16 cellular contexts compared by ENCODE assay signal in genomic region chr1:200974711-200975110, GRCh38. TPM values are rescaled to one million over a fixed set of nuclear protein-coding genes. Genes with fewer than 3 reads are reported as not detected.
DNase-seq lines count a peak whose midpoint lies in the region; ATAC-seq and TF ChIP-seq lines count a peak whose summit lies in the region.
"Had no signal": no experiment of that assay in that cellular context is flagged by ENCODE, and none has a peak within 500 bp of the region (broad histone marks: within the 10 kb centered on the region; RNA-seq: fewer than 3 reads in every experiment).

No MANE protein-coding gene starts in this region.

- no peak overlapping the region for H3K4ac ChIP-seq in neuronal stem cell (ENCODE audit: low read length)

- H3K27me3 Mint-ChIP-seq in activated naive CD4-positive, alpha-beta T cell treated with anti-CD3 and anti-CD28 coated beads, Interleukin-2, amount 10 ng/mL, durations not matched to agents 7 days and 5 days, result no peaks in the 10 kb centered on the region
- no peaks in the 10 kb centered on the region for H3K27me3 Mint-ChIP-seq in activated naive CD4-positive, alpha-beta T cell treated with anti-CD3 and anti-CD28 coated beads for 36 hours (ENCODE audit: low read depth)
- H3K27me3 Mint-ChIP-seq in activated CD4-positive, alpha-beta T cell treated with anti-CD3 and anti-CD28 coated beads, Interleukin-2, amount 10 ng/mL, durations not matched to agents 7 days and 5 days, result no peaks in the 10 kb centered on the region
- H3K27me3 Mint-ChIP-seq: CD4-positive, alpha-beta T cell had no signal

- no peak overlapping the region for H3K4me3 Mint-ChIP-seq in activated naive CD4-positive, alpha-beta T cell treated with anti-CD3 and anti-CD28 coated beads, Interleukin-2, amount 10 ng/mL, durations not matched to agents 7 days and 5 days
- H3K4me3 Mint-ChIP-seq in activated naive CD4-positive, alpha-beta T cell treated with anti-CD3 and anti-CD28 coated beads for 36 hours, result no peak overlapping the region
- H3K4me3 Mint-ChIP-seq in activated CD4-positive, alpha-beta T cell treated with anti-CD3 and anti-CD28 coated beads, Interleukin-2, amount 10 ng/mL, durations not matched to agents 7 days and 5 days, result no peak overlapping the region
- H3K4me3 Mint-ChIP-seq: CD4-positive, alpha-beta T cell; HFFc6 had no signal

- BruUV-seq in PC-9 (replicated peaks; lab: Mats Ljungman, UMichigan), result no TSS peak

- H2AFZ ChIP-seq in neuronal stem cell (ENCODE audit: low read length) (no peak overlapping the region), PC-9 (no peak overlapping the region)

- TF ChIP-seq CTCF in transverse colon (IDR thresholded peaks at IDR 0.05) (no peak), PC-9 (conservative IDR thresholded peaks at IDR 0.05) (no peak)

- H3K27me3 ChIP-seq in neuronal stem cell (ENCODE audit: control insufficient read depth in 3 of 3, insufficient read depth in 3 of 3, low read depth in 1 of 3, low read length in 3 of 3), result no peaks in the 10 kb centered on the region
- H3K27me3 ChIP-seq in transverse colon, result no peaks in the 10 kb centered on the region
- no peaks in the 10 kb centered on the region for H3K27me3 ChIP-seq in PC-9 (ENCODE audit: insufficient read depth, low read depth)

- H3K9ac ChIP-seq in neuronal stem cell (ENCODE audit: low read depth, low read length, poor library complexity), result peak overlapping the region; percentile 54

- H3K27ac ChIP-seq in neuronal stem cell (replicated peaks; ENCODE audit: low read length), result no peak overlapping the region
- no peak overlapping the region for H3K27ac ChIP-seq in transverse colon
- no peak overlapping the region for H3K27ac ChIP-seq in PC-9

- WGBS in neuronal stem cell (ENCODE audit: extremely low coverage in 2 of 2, insufficient read length in 2 of 2, insufficient replicate concordance in 1 of 2), 2 donors, result no CpG with 5 or more reads among the region's 12 CpGs
- WGBS in transverse colon (ENCODE audit: low coverage in 1 of 2), 2 donors, result 60% methylated on average over 10 of the region's 12 CpGs; no CpG with 5 or more reads in 1 of the 2 donors

- H2BK15ac ChIP-seq in neuronal stem cell (ENCODE audit: low read length), result no peak overlapping the region

- H3K27ac Mint-ChIP-seq in activated naive CD4-positive, alpha-beta T cell treated with anti-CD3 and anti-CD28 coated beads, Interleukin-2, amount 10 ng/mL, durations not matched to agents 7 days and 5 days, result peak overlapping the region; percentile 19
- no peak overlapping the region for H3K27ac Mint-ChIP-seq in activated naive CD4-positive, alpha-beta T cell treated with anti-CD3 and anti-CD28 coated beads for 36 hours
- no peak overlapping the region for H3K27ac Mint-ChIP-seq in activated CD4-positive, alpha-beta T cell treated with anti-CD3 and anti-CD28 coated beads, Interleukin-2, amount 10 ng/mL, durations not matched to agents 7 days and 5 days
- H3K27ac Mint-ChIP-seq: HFFc6 had no signal

- peak overlapping the region; percentile 40 for H3K18ac ChIP-seq in neuronal stem cell (ENCODE audit: low read length)

- H4K91ac ChIP-seq in neuronal stem cell (ENCODE audit: low read depth, low read length, poor library complexity), result no peak overlapping the region

- POLR2A ChIA-PET in PC-9 (lab: Charles Lee; ENCODE audit: unreplicated experiment), result no interaction called here
- POLR2A ChIA-PET in activated CD4-positive, alpha-beta T cell treated with anti-CD3 and anti-CD28 coated beads, Interleukin-2, amount 10 ng/mL, durations not matched to agents 7 days and 5 days (lab: Charles Lee), result no interaction called here

- no peak overlapping the region for H3K4me2 ChIP-seq in neuronal stem cell (ENCODE audit: insufficient read depth, low read length, poor library complexity, severe bottlenecking)
- no peak overlapping the region for H3K4me2 ChIP-seq in PC-9

- H4K8ac ChIP-seq in neuronal stem cell (ENCODE audit: low read depth, low read length), result no peak overlapping the region

- peak; percentile 49 for ATAC-seq in left colon

- CTCF ChIA-PET in activated naive CD4-positive, alpha-beta T cell treated with anti-CD3 and anti-CD28 coated beads, Interleukin-2, amount 10 ng/mL, durations not matched to agents 7 days and 5 days (lab: Charles Lee), result interaction anchor here (1.2 to 2.6 kb wide), 3 partner anchors 65 to 68 kb away, joined by 4 to 9 read pairs (median 7); no protein-coding TSS in a partner anchor
- CTCF ChIA-PET in activated naive CD4-positive, alpha-beta T cell treated with anti-CD3 and anti-CD28 coated beads for 36 hours (lab: Charles Lee), result interaction anchor here (1.1 to 10.7 kb wide), 2 partner anchors 67 to 145 kb away, joined by 4 to 161 read pairs; no protein-coding TSS in a partner anchor
- CTCF ChIA-PET in PC-9 (lab: Charles Lee), result interaction anchor here (0.5 kb wide), 1 partner anchor 139 kb away, joined by 4 read pairs; no protein-coding TSS in a partner anchor
- CTCF ChIA-PET in activated CD4-positive, alpha-beta T cell treated with anti-CD3 and anti-CD28 coated beads, Interleukin-2, amount 10 ng/mL, durations not matched to agents 7 days and 5 days (lab: Charles Lee), result interaction anchor here (1.1 to 1.8 kb wide), 2 partner anchors 46 to 68 kb away, joined by 3 to 5 read pairs; no protein-coding TSS in a partner anchor

- H3K79me1 ChIP-seq in neuronal stem cell (ENCODE audit: low read depth, low read length), result no peaks in the 10 kb centered on the region

- H3K4me3 ChIP-seq in neuronal stem cell (ENCODE audit: low read length in 2 of 2), result no peak overlapping the region
- H3K4me3 ChIP-seq in transverse colon, result no peak overlapping the region
- no peak overlapping the region for H3K4me3 ChIP-seq in PC-9
- H3K4me3 ChIP-seq: HAP-1 had no signal

- H3K9me2 ChIP-seq in PC-9 (ENCODE audit: insufficient read depth), result no peaks in the 10 kb centered on the region

- H3K36me3 ChIP-seq in neuronal stem cell (replicated peaks in 1 of 2; ENCODE audit: control insufficient read depth in 2 of 2, insufficient read depth in 2 of 2, low read length in 2 of 2), result peaks cover 7 to 55% of the 10 kb centered on the region in 2 donors
- H3K36me3 ChIP-seq in transverse colon, result no peaks in the 10 kb centered on the region
- H3K36me3 ChIP-seq in PC-9 (ENCODE audit: low read depth), result no peaks in the 10 kb centered on the region
- H3K36me3 ChIP-seq: HAP-1 had no signal

- H3K4me1 Mint-ChIP-seq in activated naive CD4-positive, alpha-beta T cell treated with anti-CD3 and anti-CD28 coated beads, Interleukin-2, amount 10 ng/mL, durations not matched to agents 7 days and 5 days, result no peaks in the 10 kb centered on the region
- H3K4me1 Mint-ChIP-seq in activated naive CD4-positive, alpha-beta T cell treated with anti-CD3 and anti-CD28 coated beads for 36 hours (ENCODE audit: low read depth), result peaks cover 2% of the 10 kb centered on the region
- no peaks in the 10 kb centered on the region for H3K4me1 Mint-ChIP-seq in activated CD4-positive, alpha-beta T cell treated with anti-CD3 and anti-CD28 coated beads, Interleukin-2, amount 10 ng/mL, durations not matched to agents 7 days and 5 days

- no peak overlapping the region for H3K14ac ChIP-seq in neuronal stem cell (ENCODE audit: low read length)

- H3K9me3 ChIP-seq in neuronal stem cell (replicated peaks in 1 of 2; ENCODE audit: control insufficient read depth in 2 of 2, insufficient read depth in 1 of 2, low read depth in 1 of 2, low read length in 2 of 2), result peaks cover 0 to 3% of the 10 kb centered on the region in 2 donors
- no peaks in the 10 kb centered on the region for H3K9me3 ChIP-seq in transverse colon
- H3K9me3 ChIP-seq in PC-9 (ENCODE audit: insufficient read depth, low read depth), result no peaks in the 10 kb centered on the region

- no peak overlapping the region for H2AK5ac ChIP-seq in neuronal stem cell (ENCODE audit: low read depth, low read length)

- TF ChIP-seq POLR2A in transverse colon (IDR thresholded peaks at IDR 0.05), result no peak

- H2BK120ac ChIP-seq in neuronal stem cell (ENCODE audit: low read depth, low read length), result no peak overlapping the region

- no peaks in the 10 kb centered on the region for H4K20me1 ChIP-seq in PC-9 (ENCODE audit: insufficient read depth)

- intact Hi-C loops in activated naive CD4-positive, alpha-beta T cell treated with anti-CD3 and anti-CD28 coated beads for 36 hours (cut with micrococcal nuclease), result loop anchor here (5.0 kb wide), 1 partner anchor 352 kb away; the partner anchor contains the start of gene KIF14
- intact Hi-C loops in left colon (cut with DNase I, micrococcal nuclease) (loop anchor here (5.0 to 10.0 kb wide), 4 partner anchors 68 to 250 kb away; partner anchors contain the start of gene CACNA1S (in 1 of the 2)), transverse colon (cut with DNase I; ENCODE audit: low total_unique reads) (loop anchor here (5.0 to 10.0 kb wide), 2 partner anchors 138 to 250 kb away; partner anchors contain the start of gene CACNA1S), PC-9 (cut with micrococcal nuclease; ENCODE audit: unreplicated experiment) (loop anchor here (5.0 kb wide), 1 partner anchor 248 kb away; no protein-coding TSS in a partner anchor)

- no peaks in the 10 kb centered on the region for H3K9me3 Mint-ChIP-seq in activated naive CD4-positive, alpha-beta T cell treated with anti-CD3 and anti-CD28 coated beads, Interleukin-2, amount 10 ng/mL, durations not matched to agents 7 days and 5 days
- H3K9me3 Mint-ChIP-seq in activated naive CD4-positive, alpha-beta T cell treated with anti-CD3 and anti-CD28 coated beads for 36 hours, result no peaks in the 10 kb centered on the region
- H3K9me3 Mint-ChIP-seq in activated CD4-positive, alpha-beta T cell treated with anti-CD3 and anti-CD28 coated beads, Interleukin-2, amount 10 ng/mL, durations not matched to agents 7 days and 5 days, result no peaks in the 10 kb centered on the region
- H3K9me3 Mint-ChIP-seq: CD4-positive, alpha-beta T cell; HFFc6 had no signal

- H2BK5ac ChIP-seq in neuronal stem cell (ENCODE audit: low read length), result peak overlapping the region; percentile 71

- no peak overlapping the region for H2BK12ac ChIP-seq in neuronal stem cell (ENCODE audit: low read length)

- peaks cover 54% of the 10 kb centered on the region for H3K36me3 Mint-ChIP-seq in activated naive CD4-positive, alpha-beta T cell treated with anti-CD3 and anti-CD28 coated beads, Interleukin-2, amount 10 ng/mL, durations not matched to agents 7 days and 5 days
- H3K36me3 Mint-ChIP-seq in activated naive CD4-positive, alpha-beta T cell treated with anti-CD3 and anti-CD28 coated beads for 36 hours (ENCODE audit: low read depth), result peaks cover 32% of the 10 kb centered on the region
- H3K36me3 Mint-ChIP-seq in activated CD4-positive, alpha-beta T cell treated with anti-CD3 and anti-CD28 coated beads, Interleukin-2, amount 10 ng/mL, durations not matched to agents 7 days and 5 days (ENCODE audit: low read depth), result peaks cover 48% of the 10 kb centered on the region

- H3K23ac ChIP-seq in neuronal stem cell (ENCODE audit: low read depth, low read length, poor library complexity), result peak overlapping the region; percentile 83

- peaks cover 0 to 6% of the 10 kb centered on the region in 2 donors for H3K4me1 ChIP-seq in neuronal stem cell (ENCODE audit: control insufficient read depth in 2 of 2, insufficient read depth in 1 of 2, low read depth in 1 of 2, low read length in 2 of 2)
- H3K4me1 ChIP-seq in transverse colon, result peaks cover 3 to 22% (median 13%) of the 10 kb centered on the region in 4 donors
- peaks cover 24% of the 10 kb centered on the region for H3K4me1 ChIP-seq in PC-9 (replicated peaks; ENCODE audit: insufficient read depth)
- H3K4me1 ChIP-seq: HAP-1 had no signal

- H3K79me2 ChIP-seq in PC-9 (ENCODE audit: low read depth), result no peaks in the 10 kb centered on the region

- no peak for DNase-seq in activated naive CD4-positive, alpha-beta T cell treated with anti-CD3 and anti-CD28 coated beads, Interleukin-2, amount 10 ng/mL, durations not matched to agents 7 days and 5 days
- DNase-seq in activated naive CD4-positive, alpha-beta T cell treated with anti-CD3 and anti-CD28 coated beads for 36 hours, result no peak
- DNase-seq in left colon, result peak in 1 of 2 donors; percentile 31
- no peak for DNase-seq in neuronal stem cell (ENCODE audit: low spot score)
- DNase-seq in transverse colon, result peak; percentile 24
- no peak for DNase-seq in PC-9
- no peak for DNase-seq in activated CD4-positive, alpha-beta T cell treated with anti-CD3 and anti-CD28 coated beads, Interleukin-2, amount 50 U/mL, for 4 hours
- no peak for DNase-seq in activated CD4-positive, alpha-beta T cell treated with anti-CD3 and anti-CD28 coated beads, Interleukin-2, amount 10 ng/mL, durations not matched to agents 7 days and 5 days
- DNase-seq: 8988T; AML-193; C1 segment of cervical spinal cord; Calu3; CD4-positive, alpha-beta T cell; DMS 273 treated with DMSO at 0.1 percent for 48 hours; HFFc6 had no signal

- TF ChIP-seq EP300 in transverse colon (IDR thresholded peaks at IDR 0.05; ENCODE audit: low read depth), result no peak

- in situ Hi-C loops in transverse colon (cut with MboI; ENCODE audit: low pct_ligation_motif_present in 1 of 4, low pct_unique_long_range_greater_than_20kb in 1 of 4, low sequenced_read_pairs in 3 of 4), result loop anchor here in 3 of 4 donors (5.0 to 25.0 kb wide), 3 partner anchors 68 to 140 kb away; partner anchors contain the start of gene CACNA1S (in 2 of the 3)

- H3F3A ChIP-seq in PC-9 (ENCODE audit: insufficient read depth, low read depth), result no peaks in the 10 kb centered on the region

RNA-seq across cellular contexts. Expression of gene KIF21B, which starts 48.8 kb away (rescaled TPM):
- total RNA-seq in activated naive CD4-positive, alpha-beta T cell treated with anti-CD3 and anti-CD28 coated beads for 36 hours, result 10 to 100 TPM; 45.5 to 46.3 TPM
- 10 to 100 TPM in 1 of 2 donors, 1 to 10 TPM in 1; 5.5 to 11.0 TPM for total RNA-seq in left colon
- 8.0 TPM for polyA plus RNA-seq in neuronal stem cell (2013, experiment 1 of 2)
- polyA plus RNA-seq in neuronal stem cell (2013, experiment 2 of 2), result 8.0 TPM
- total RNA-seq in transverse colon, result 10 to 100 TPM in 3 of 4 donors, 1 to 10 TPM in 1; 3.2 to 40.4 (median 22.7) TPM
- 1.9 and 3.7 TPM in 2 replicates for total RNA-seq in PC-9 (2021)
- 100 to 1,000 TPM; 104 to 107 TPM for total RNA-seq in activated CD4-positive, alpha-beta T cell treated with anti-CD3 and anti-CD28 coated beads, Interleukin-2, amount 10 ng/mL, durations not matched to agents 7 days and 5 days
- total RNA-seq: HFFc6 had no signal
